Comparison of ENCODE assay signal across 1 cellular context in the genomic region with DNA sequence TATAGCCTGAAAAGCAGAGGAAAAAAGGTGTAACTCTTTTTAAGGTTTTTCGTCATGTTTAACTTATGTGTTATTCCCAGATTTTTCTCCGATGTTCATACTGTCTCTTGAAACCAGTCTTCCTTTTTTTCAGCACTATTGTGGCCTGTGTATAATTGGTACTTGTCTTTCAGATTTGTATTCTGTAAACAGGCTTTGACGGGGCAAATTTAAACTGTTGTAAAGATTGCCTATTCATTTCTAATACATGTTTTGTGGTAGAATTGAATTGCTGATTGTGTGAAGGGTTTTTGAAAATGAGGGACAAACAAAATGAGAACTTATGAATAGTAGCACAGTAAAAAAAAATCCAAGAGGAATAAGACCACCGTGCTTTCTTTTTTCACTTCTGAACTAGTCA.
TF ChIP-seq lines count a peak whose summit lies in the region.

No MANE protein-coding gene starts in this region.

TF ChIP-seq in HepG2, 621 proteins besides CTCF, POLR2A, EP300 and RAD21 (continued from another document):
- TF ChIP-seq, protein P1, sequence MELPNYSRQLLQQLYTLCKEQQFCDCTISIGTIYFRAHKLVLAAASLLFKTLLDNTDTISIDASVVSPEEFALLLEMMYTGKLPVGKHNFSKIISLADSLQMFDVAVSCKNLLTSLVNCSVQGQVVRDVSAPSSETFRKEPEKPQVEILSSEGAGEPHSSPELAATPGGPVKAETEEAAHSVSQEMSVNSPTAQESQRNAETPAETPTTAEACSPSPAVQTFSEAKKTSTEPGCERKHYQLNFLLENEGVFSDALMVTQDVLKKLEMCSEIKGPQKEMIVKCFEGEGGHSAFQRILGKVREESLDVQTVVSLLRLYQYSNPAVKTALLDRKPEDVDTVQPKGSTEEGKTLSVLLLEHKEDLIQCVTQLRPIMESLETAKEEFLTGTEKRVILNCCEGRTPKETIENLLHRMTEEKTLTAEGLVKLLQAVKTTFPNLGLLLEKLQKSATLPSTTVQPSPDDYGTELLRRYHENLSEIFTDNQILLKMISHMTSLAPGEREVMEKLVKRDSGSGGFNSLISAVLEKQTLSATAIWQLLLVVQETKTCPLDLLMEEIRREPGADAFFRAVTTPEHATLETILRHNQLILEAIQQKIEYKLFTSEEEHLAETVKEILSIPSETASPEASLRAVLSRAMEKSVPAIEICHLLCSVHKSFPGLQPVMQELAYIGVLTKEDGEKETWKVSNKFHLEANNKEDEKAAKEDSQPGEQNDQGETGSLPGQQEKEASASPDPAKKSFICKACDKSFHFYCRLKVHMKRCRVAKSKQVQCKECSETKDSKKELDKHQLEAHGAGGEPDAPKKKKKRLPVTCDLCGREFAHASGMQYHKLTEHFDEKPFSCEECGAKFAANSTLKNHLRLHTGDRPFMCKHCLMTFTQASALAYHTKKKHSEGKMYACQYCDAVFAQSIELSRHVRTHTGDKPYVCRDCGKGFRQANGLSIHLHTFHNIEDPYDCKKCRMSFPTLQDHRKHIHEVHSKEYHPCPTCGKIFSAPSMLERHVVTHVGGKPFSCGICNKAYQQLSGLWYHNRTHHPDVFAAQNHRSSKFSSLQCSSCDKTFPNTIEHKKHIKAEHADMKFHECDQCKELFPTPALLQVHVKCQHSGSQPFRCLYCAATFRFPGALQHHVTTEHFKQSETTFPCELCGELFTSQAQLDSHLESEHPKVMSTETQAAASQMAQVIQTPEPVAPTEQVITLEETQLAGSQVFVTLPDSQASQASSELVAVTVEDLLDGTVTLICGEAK (IDR thresholded peaks at IDR 0.05): no peak
- TF ChIP-seq, protein P1 (CRISPR knock-in tag; IDR thresholded peaks at IDR 0.05): no peak
- no peak for TF ChIP-seq JUND (CRISPR knock-in tag; IDR thresholded peaks at IDR 0.05)
